In genomic region chr6:142302427-142303190, GRCh38 we compare ENCODE assay signal across 8 cellular contexts. TPM values are rescaled to one million over a fixed set of nuclear protein-coding genes. Genes with fewer than 3 reads are reported as not detected.
DNase-seq lines count a peak whose midpoint lies in the region; ATAC-seq and TF ChIP-seq lines count a peak whose summit lies in the region.

No MANE protein-coding gene starts in this region.

- no peaks in the 10 kb centered on the region for H3K9me3 Mint-ChIP-seq in GM23338

- no peak overlapping the region for H3K9ac ChIP-seq in SK-N-MC (ENCODE audit: insufficient read length)

- peaks cover 40% of the 10 kb centered on the region for H3K27me3 ChIP-seq in GM23338 (ENCODE audit: insufficient read depth)
- H3K27me3 ChIP-seq in psoas muscle (ENCODE audit: insufficient read depth in 3 of 3, low read length in 2 of 3), result peaks cover 0 to 32% (median 10%) of the 10 kb centered on the region in 3 donors

- peak overlapping the region; percentile 86 for H3K4me3 Mint-ChIP-seq in GM23338

- DNase-seq in GM23338 (ENCODE audit: low spot score) (peak; percentile 45), SK-N-MC (ENCODE audit: low read depth, low spot score) (no peak), fibroblast of villous mesenchyme (ENCODE audit: low read depth) (no peak), psoas muscle (no peak), COLO668 (lab: John Stamatoyannopoulos, UW; ENCODE audit: unreplicated experiment) (no peak), NAMALWA (ENCODE audit: low spot score) (no peak)

- H3K4me1 ChIP-seq in GM23338 (ENCODE audit: insufficient read depth), result peaks cover 35% of the 10 kb centered on the region
- no peaks in the 10 kb centered on the region for H3K4me1 ChIP-seq in psoas muscle

- no peaks in the 10 kb centered on the region for H3K79me2 ChIP-seq in GM23338 (replicated peaks; ENCODE audit: insufficient read depth)

- H2AFZ ChIP-seq in GM23338, result peak overlapping the region; percentile 98

- WGBS in psoas muscle, 3 donors, result 64 to 69% (median 67%) methylated on average over 19 of the region's 19 CpGs

- H3K4me3 ChIP-seq in GM23338 (peak overlapping the region; percentile 65), SK-N-MC (peak overlapping the region; percentile 83), fibroblast of villous mesenchyme (ENCODE audit: low read depth, low read length) (peak overlapping the region; percentile 84), psoas muscle (peak overlapping the region; percentile 62)

- peaks cover 33% of the 10 kb centered on the region for H3K27me3 Mint-ChIP-seq in GM23338 (ENCODE audit: insufficient read depth, low read depth, poor library complexity)

- no peaks in the 10 kb centered on the region for H3F3A ChIP-seq in GM23338 (replicated peaks; ENCODE audit: low read depth)

- peak overlapping the region; percentile 85 for H3K4me2 ChIP-seq in GM23338

- peaks cover 36% of the 10 kb centered on the region for H3K4me1 Mint-ChIP-seq in GM23338

- TF ChIP-seq CTCF in GM23338 (conservative IDR thresholded peaks at IDR 0.05; ENCODE audit: low read depth in 2 of 2) (no peak), fibroblast of villous mesenchyme (IDR thresholded peaks at IDR 0.05; ENCODE audit: insufficient read depth, low read depth, low read length) (no peak), psoas muscle (IDR thresholded peaks at IDR 0.05) (no peak)

- H3K9me2 ChIP-seq in GM23338 (ENCODE audit: insufficient read depth), result no peaks in the 10 kb centered on the region

- no peaks in the 10 kb centered on the region for H3K9me3 ChIP-seq in SK-N-MC (ENCODE audit: low read depth, low read length)
- H3K9me3 ChIP-seq in psoas muscle, result no peaks in the 10 kb centered on the region

- H3K27ac ChIP-seq in GM23338 (ENCODE audit: low read depth) (no peak overlapping the region), SK-N-MC (no peak overlapping the region), psoas muscle (no peak overlapping the region)

- intact Hi-C loops in psoas muscle (cut with DNase I), result no loop called here

- H3K27ac Mint-ChIP-seq in GM23338, result no peak overlapping the region

- H3K36me3 ChIP-seq in GM23338 (ENCODE audit: insufficient read depth), result no peaks in the 10 kb centered on the region
- H3K36me3 ChIP-seq in SK-N-MC (ENCODE audit: insufficient read depth, low read length), result no peaks in the 10 kb centered on the region
- no peaks in the 10 kb centered on the region for H3K36me3 ChIP-seq in psoas muscle (ENCODE audit: insufficient read depth in 1 of 2, low read depth in 1 of 2)

- H4K20me1 ChIP-seq in GM23338 (replicated peaks; ENCODE audit: insufficient read depth), result no peaks in the 10 kb centered on the region

- H3K36me3 Mint-ChIP-seq in GM23338 (ENCODE audit: low read depth), result no peaks in the 10 kb centered on the region

- peak; percentile 15 for ATAC-seq in GM23338
- ATAC-seq in psoas muscle, result no peak
- no peak for ATAC-seq in HG02610 (IDR thresholded peaks at IDR 0.05; ENCODE audit: unreplicated experiment)
- ATAC-seq in GM21619 (IDR thresholded peaks at IDR 0.05; ENCODE audit: unreplicated experiment), result no peak

TF ChIP-seq in GM23338, 12 proteins besides CTCF, POLR2A, EP300 and RAD21 (continues in another document):
- TF ChIP-seq ZNF331 (CRISPR knock-in tag; IDR thresholded peaks at IDR 0.05; ENCODE audit: low read depth) (no peak), POLR2AphosphoS5 (IDR thresholded peaks at IDR 0.05; ENCODE audit: low read depth) (no peak), EZH2 (IDR thresholded peaks at IDR 0.05; ENCODE audit: low read depth, unreplicated experiment) (no peak)
- TF ChIP-seq, protein P1, sequence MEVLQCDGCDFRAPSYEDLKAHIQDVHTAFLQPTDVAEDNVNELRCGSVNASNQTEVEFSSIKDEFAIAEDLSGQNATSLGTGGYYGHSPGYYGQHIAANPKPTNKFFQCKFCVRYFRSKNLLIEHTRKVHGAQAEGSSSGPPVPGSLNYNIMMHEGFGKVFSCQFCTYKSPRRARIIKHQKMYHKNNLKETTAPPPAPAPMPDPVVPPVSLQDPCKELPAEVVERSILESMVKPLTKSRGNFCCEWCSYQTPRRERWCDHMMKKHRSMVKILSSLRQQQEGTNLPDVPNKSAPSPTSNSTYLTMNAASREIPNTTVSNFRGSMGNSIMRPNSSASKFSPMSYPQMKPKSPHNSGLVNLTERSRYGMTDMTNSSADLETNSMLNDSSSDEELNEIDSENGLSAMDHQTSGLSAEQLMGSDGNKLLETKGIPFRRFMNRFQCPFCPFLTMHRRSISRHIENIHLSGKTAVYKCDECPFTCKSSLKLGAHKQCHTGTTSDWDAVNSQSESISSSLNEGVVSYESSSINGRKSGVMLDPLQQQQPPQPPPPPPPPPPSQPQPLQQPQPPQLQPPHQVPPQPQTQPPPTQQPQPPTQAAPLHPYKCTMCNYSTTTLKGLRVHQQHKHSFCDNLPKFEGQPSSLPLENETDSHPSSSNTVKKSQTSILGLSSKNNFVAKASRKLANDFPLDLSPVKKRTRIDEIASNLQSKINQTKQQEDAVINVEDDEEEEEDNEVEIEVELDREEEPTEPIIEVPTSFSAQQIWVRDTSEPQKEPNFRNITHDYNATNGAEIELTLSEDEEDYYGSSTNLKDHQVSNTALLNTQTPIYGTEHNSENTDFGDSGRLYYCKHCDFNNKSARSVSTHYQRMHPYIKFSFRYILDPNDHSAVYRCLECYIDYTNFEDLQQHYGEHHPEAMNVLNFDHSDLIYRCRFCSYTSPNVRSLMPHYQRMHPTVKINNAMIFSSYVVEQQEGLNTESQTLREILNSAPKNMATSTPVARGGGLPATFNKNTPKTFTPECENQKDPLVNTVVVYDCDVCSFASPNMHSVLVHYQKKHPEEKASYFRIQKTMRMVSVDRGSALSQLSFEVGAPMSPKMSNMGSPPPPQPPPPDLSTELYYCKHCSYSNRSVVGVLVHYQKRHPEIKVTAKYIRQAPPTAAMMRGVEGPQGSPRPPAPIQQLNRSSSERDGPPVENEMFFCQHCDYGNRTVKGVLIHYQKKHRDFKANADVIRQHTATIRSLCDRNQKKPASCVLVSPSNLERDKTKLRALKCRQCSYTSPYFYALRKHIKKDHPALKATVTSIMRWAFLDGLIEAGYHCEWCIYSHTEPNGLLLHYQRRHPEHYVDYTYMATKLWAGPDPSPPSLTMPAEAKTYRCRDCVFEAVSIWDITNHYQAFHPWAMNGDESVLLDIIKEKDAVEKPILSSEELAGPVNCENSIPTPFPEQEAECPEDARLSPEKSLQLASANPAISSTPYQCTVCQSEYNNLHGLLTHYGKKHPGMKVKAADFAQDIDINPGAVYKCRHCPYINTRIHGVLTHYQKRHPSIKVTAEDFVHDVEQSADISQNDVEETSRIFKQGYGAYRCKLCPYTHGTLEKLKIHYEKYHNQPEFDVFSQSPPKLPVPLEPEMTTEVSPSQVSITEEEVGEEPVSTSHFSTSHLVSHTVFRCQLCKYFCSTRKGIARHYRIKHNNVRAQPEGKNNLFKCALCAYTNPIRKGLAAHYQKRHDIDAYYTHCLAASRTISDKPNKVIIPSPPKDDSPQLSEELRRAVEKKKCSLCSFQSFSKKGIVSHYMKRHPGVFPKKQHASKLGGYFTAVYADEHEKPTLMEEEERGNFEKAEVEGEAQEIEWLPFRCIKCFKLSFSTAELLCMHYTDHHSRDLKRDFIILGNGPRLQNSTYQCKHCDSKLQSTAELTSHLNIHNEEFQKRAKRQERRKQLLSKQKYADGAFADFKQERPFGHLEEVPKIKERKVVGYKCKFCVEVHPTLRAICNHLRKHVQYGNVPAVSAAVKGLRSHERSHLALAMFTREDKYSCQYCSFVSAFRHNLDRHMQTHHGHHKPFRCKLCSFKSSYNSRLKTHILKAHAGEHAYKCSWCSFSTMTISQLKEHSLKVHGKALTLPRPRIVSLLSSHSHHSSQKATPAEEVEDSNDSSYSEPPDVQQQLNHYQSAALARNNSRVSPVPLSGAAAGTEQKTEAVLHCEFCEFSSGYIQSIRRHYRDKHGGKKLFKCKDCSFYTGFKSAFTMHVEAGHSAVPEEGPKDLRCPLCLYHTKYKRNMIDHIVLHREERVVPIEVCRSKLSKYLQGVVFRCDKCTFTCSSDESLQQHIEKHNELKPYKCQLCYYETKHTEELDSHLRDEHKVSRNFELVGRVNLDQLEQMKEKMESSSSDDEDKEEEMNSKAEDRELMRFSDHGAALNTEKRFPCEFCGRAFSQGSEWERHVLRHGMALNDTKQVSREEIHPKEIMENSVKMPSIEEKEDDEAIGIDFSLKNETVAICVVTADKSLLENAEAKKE (CRISPR knock-in tag; IDR thresholded peaks at IDR 0.05), result no peak
- TF ChIP-seq, protein P2, sequence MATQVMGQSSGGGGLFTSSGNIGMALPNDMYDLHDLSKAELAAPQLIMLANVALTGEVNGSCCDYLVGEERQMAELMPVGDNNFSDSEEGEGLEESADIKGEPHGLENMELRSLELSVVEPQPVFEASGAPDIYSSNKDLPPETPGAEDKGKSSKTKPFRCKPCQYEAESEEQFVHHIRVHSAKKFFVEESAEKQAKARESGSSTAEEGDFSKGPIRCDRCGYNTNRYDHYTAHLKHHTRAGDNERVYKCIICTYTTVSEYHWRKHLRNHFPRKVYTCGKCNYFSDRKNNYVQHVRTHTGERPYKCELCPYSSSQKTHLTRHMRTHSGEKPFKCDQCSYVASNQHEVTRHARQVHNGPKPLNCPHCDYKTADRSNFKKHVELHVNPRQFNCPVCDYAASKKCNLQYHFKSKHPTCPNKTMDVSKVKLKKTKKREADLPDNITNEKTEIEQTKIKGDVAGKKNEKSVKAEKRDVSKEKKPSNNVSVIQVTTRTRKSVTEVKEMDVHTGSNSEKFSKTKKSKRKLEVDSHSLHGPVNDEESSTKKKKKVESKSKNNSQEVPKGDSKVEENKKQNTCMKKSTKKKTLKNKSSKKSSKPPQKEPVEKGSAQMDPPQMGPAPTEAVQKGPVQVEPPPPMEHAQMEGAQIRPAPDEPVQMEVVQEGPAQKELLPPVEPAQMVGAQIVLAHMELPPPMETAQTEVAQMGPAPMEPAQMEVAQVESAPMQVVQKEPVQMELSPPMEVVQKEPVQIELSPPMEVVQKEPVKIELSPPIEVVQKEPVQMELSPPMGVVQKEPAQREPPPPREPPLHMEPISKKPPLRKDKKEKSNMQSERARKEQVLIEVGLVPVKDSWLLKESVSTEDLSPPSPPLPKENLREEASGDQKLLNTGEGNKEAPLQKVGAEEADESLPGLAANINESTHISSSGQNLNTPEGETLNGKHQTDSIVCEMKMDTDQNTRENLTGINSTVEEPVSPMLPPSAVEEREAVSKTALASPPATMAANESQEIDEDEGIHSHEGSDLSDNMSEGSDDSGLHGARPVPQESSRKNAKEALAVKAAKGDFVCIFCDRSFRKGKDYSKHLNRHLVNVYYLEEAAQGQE (IDR thresholded peaks at IDR 0.05; ENCODE audit: unreplicated experiment), result no peak

RNA-seq across cellular contexts. Expression of gene ADGRG6, which starts 0.8 kb away (rescaled TPM):
- total RNA-seq in GM23338 (2014; rRNA removed; shearing (Covaris generic)), result 4.9 and 7.7 TPM in 2 replicates
- polyA plus RNA-seq in GM23338 (2016; fragmentation: Nextera tagmentation; extraction: Ambion mirVana) (1.3 and 1.8 TPM in 2 replicates), psoas muscle (under 1 TPM; 0.32 to 0.59 (median 0.55) TPM)
- total RNA-seq in fibroblast of villous mesenchyme (33.2 and 153 TPM in 2 replicates), psoas muscle (1 to 10 TPM in 3 of 4 donors, under 1 TPM in 1; 0.59 to 2.3 (median 2.1) TPM)
